ENCODE assay signal across 22 cellular contexts in the genomic region with DNA sequence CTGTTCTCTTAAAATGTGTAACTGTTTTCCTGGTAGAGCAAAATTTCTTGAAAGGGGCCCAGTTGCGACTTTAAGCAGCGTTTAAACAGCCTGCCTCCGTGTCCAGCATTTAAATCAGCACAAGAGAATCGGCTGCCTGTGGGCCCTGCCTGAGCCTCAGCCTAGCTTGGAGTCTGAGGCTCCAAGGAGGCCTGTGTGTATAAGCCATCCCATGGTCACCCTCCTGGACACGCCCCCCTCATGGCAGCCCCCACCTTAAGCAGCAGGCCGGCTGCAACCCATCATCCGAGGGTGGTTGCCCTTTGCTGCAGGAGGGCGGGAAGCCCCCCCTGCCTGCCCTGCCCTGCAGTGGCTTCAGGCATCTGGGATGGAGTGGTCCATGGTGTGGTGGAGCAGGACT.
"Had no signal": no experiment of that assay in that cellular context is flagged by ENCODE, and none has a peak within 500 bp of the region (broad histone marks: within the 10 kb centered on the region; RNA-seq: fewer than 3 reads in every experiment).

No MANE protein-coding gene starts in this region.

- H3K36me3 ChIP-seq: brain microvascular endothelial cell, gastrocnemius medialis, prostate gland, transverse colon had no signal

- H3K4me3 Mint-ChIP-seq: activated naive CD4-positive, alpha-beta T cell treated with anti-CD3 and anti-CD28 coated beads, Interleukin-2, amount 50 U/mL, for 24 hours; naive thymus-derived CD8-positive, alpha-beta T cell; T-cell; T-helper 2 cell treated with Interferon-gamma antibody and Interleukin-4, amounts not matched to agents 5 μg/mL and 100 μg/mL, for 36 hours had no signal

- H3K27ac ChIP-seq: brain microvascular endothelial cell, esophagus squamous epithelium, gastrocnemius medialis, heart left ventricle, prostate gland, transverse colon, VCaP had no signal

- ATAC-seq: gastrocnemius medialis; heart left ventricle; left colon; SK-N-SH treated with all-trans-retinoic acid at 6 μM for 48 hours; stimulated activated naive CD8-positive, alpha-beta T cell treated with anti-CD3 and anti-CD28 coated beads, Interleukin-15, Interleukin-2, amounts not matched to agents 100 U/mL and 50 U/mL, for 24 hours had no signal

- DNase-seq: activated CD4-positive, alpha-beta T cell treated with anti-CD3 and anti-CD28 coated beads, Interleukin-2, amount 50 U/mL, for 1 hour; activated CD4-positive, CD25-positive, alpha-beta regulatory T cell treated with anti-CD3 and anti-CD28 coated beads, Interleukin-2, amount 50 U/mL, for 72 hours; activated gamma-delta T cell treated with Interleukin-2 at 50 U/mL for 16 hours; activated T-cell treated with anti-CD3 and anti-CD28 coated beads, Interleukin-2, amount 50 U/mL, for 1 hour; brain microvascular endothelial cell; central memory CD4-positive, alpha-beta T cell; esophagus squamous epithelium; gastrocnemius medialis; heart left ventricle; islet precursor cell; left colon; stimulated activated CD4-positive, alpha-beta T cell treated with anti-CD3 and anti-CD28 coated beads, Interleukin-12 subunit alpha, Interleukin-12 subunit beta, amount 100 ng/mL, for 4 hours; stimulated activated CD4-positive, alpha-beta T cell treated with anti-CD3 and anti-CD28 coated beads, Interleukin-4, amount 100 ng/mL, for 4 hours; stimulated activated naive CD8-positive, alpha-beta T cell treated with anti-CD3 and anti-CD28 coated beads, Interleukin-15, Interleukin-2, amounts not matched to agents 100 U/mL and 50 U/mL, for 24 hours; T-cell; transverse colon had no signal

- H3K27ac Mint-ChIP-seq: activated naive CD4-positive, alpha-beta T cell treated with anti-CD3 and anti-CD28 coated beads, Interleukin-2, amount 50 U/mL, for 24 hours; T-cell; T-helper 2 cell treated with Interferon-gamma antibody and Interleukin-4, amounts not matched to agents 5 μg/mL and 100 μg/mL, for 36 hours had no signal

- H3K27me3 ChIP-seq: brain microvascular endothelial cell, esophagus squamous epithelium, gastrocnemius medialis, heart left ventricle, transverse colon had no signal

- H3K9me3 ChIP-seq: esophagus squamous epithelium, gastrocnemius medialis, heart left ventricle, prostate gland, transverse colon had no signal

- H3K4me1 ChIP-seq: prostate gland had no signal

- H3K27me3 Mint-ChIP-seq: activated naive CD4-positive, alpha-beta T cell treated with anti-CD3 and anti-CD28 coated beads, Interleukin-2, amount 50 U/mL, for 24 hours; naive thymus-derived CD8-positive, alpha-beta T cell; T-cell had no signal

- H3K4me3 ChIP-seq: esophagus squamous epithelium, gastrocnemius medialis, heart left ventricle, prostate gland, transverse colon had no signal

- H3K9me3 Mint-ChIP-seq: activated naive CD4-positive, alpha-beta T cell treated with anti-CD3 and anti-CD28 coated beads, Interleukin-2, amount 50 U/mL, for 24 hours; naive thymus-derived CD8-positive, alpha-beta T cell; T-cell; T-helper 2 cell treated with Interferon-gamma antibody and Interleukin-4, amounts not matched to agents 5 μg/mL and 100 μg/mL, for 36 hours had no signal
